In genomic region chr7:128862571-128863432, GRCh38 we compare ENCODE assay signal across 8 cellular contexts.
DNase-seq lines count a peak whose midpoint lies in the region; ATAC-seq and FAIRE-seq lines count a peak whose summit lies in the region.

Gene ATP6V1F (plus strand): TSS chr7:128862856. CDS start chr7:128862905, 49 bp downstream.

- peak; percentile 100 for DNase-seq in COLO829 (ENCODE audit: low spot score)
- DNase-seq in HTR-8/SVneo (ENCODE audit: insufficient read length, low spot score), result peak; percentile 97
- peak; percentile 87 for DNase-seq in NOMO-1 treated with dmso at 0.1 percent for 144 hours (lab: John Stamatoyannopoulos, UW; ENCODE audit: unreplicated experiment)
- peak; percentile 99 to 100 (median 99) for DNase-seq in activated CD8-positive, alpha-beta memory T cell treated with anti-CD3 and anti-CD28 coated beads for 48 hours (ENCODE audit: low read depth in 2 of 3, low spot score in 2 of 3)
- peak; percentile 99 to 100 (median 100) for DNase-seq in effector memory CD8-positive, alpha-beta T cell
- DNase-seq in memory B cell (ENCODE audit: low spot score in 2 of 2), result peak; percentile 98 to 100
- DNase-seq in stimulated activated CD8-positive, alpha-beta memory T cell treated with anti-CD3 and anti-CD28 coated beads, Interleukin-12 subunit alpha, Interleukin-12 subunit beta, amount 100 ng/mL, for 24 hours (ENCODE audit: extremely low read depth), result peak; percentile 97

- ATAC-seq in GM21360 (IDR thresholded peaks at IDR 0.05; ENCODE audit: unreplicated experiment) (peak; percentile 75), memory B cell (ENCODE audit: low read depth) (peak; percentile 83)
- peak; percentile 92 for ATAC-seq in effector memory CD8-positive, alpha-beta T cell (replicated peaks)

- H3K4me3 Mint-ChIP-seq in effector memory CD8-positive, alpha-beta T cell, result peak within 1 kb of the TSS; percentile 91
- peak within 1 kb of the TSS; percentile 94 for H3K4me3 Mint-ChIP-seq in memory B cell

- peaks cover 25% of the 10 kb centered on the region for H3K36me3 Mint-ChIP-seq in effector memory CD8-positive, alpha-beta T cell (ENCODE audit: insufficient read depth)
- peaks cover 18% of the 10 kb centered on the region for H3K36me3 Mint-ChIP-seq in memory B cell

- FAIRE-seq in HTR-8/SVneo (lab: Jason Lieb, UNC), result peak; percentile 86

- H3K4me1 Mint-ChIP-seq in effector memory CD8-positive, alpha-beta T cell (ENCODE audit: low read depth in 2 of 2), result peaks cover 27 to 36% of the 10 kb centered on the region in 2 donors
- H3K4me1 Mint-ChIP-seq in memory B cell, result peaks cover 24% of the 10 kb centered on the region

- peak within 1 kb of the TSS; percentile 88 to 90 for H3K27ac Mint-ChIP-seq in effector memory CD8-positive, alpha-beta T cell
- peak within 1 kb of the TSS; percentile 96 for H3K27ac Mint-ChIP-seq in memory B cell

- no peaks in the 10 kb centered on the region for H3K9me3 Mint-ChIP-seq in effector memory CD8-positive, alpha-beta T cell
- H3K9me3 Mint-ChIP-seq in memory B cell, result no peaks in the 10 kb centered on the region

- H3K27me3 Mint-ChIP-seq in effector memory CD8-positive, alpha-beta T cell, result no peaks in the 10 kb centered on the region
- H3K27me3 Mint-ChIP-seq in memory B cell, result no peaks in the 10 kb centered on the region

Comparison
In these comparisons a context has a peak if more than half of its experiments do, and no peak if none do; other contexts are left out.
1. Peak in every context shown above with its lines: DNase-seq and ATAC-seq.